In genomic region chr2:222842517-222843174, GRCh38 we compare ENCODE assay signal across 11 cellular contexts. TPM values are rescaled to one million over a fixed set of nuclear protein-coding genes. Genes with fewer than 3 reads are reported as not detected.
DNase-seq lines count a peak whose midpoint lies in the region; ATAC-seq lines count a peak whose summit lies in the region.
"Had no signal": no experiment of that assay in that cellular context is flagged by ENCODE, and none has a peak within 500 bp of the region (broad histone marks: within the 10 kb centered on the region; RNA-seq: fewer than 3 reads in every experiment).

No MANE protein-coding gene starts in this region.

- H3K4me3 ChIP-seq in neuron (ENCODE audit: low read length), result no peak overlapping the region
- H3K4me3 ChIP-seq in MG63, result no peak overlapping the region

- DNase-seq in GF-D8 (lab: John Stamatoyannopoulos, UW) (peak; percentile 14), NCI-H146 (lab: John Stamatoyannopoulos, UW) (peak; percentile 5), caudate nucleus (lab: John Stamatoyannopoulos, UW) (no peak), MG63 (no peak)
- DNase-seq in naive thymus-derived CD8-positive, alpha-beta T cell, result no peak
- DNase-seq: activated CD8-positive, alpha-beta T cell treated with anti-CD3 and anti-CD28 coated beads for 36 hours had no signal

- H3K4me1 ChIP-seq in neuron (ENCODE audit: insufficient read depth, low read length), result no peaks in the 10 kb centered on the region

- H3K27me3 ChIP-seq in neuron (ENCODE audit: insufficient read depth, low read length) (no peaks in the 10 kb centered on the region), MG63 (no peaks in the 10 kb centered on the region)

- ATAC-seq in naive thymus-derived CD8-positive, alpha-beta T cell, result no peak
- no peak for ATAC-seq in GM21526 (IDR thresholded peaks at IDR 0.05; ENCODE audit: low FRiP score, unreplicated experiment)
- ATAC-seq: activated CD8-positive, alpha-beta T cell treated with anti-CD3 and anti-CD28 coated beads for 36 hours; Panc1 had no signal

- no peaks in the 10 kb centered on the region for H3K36me3 Mint-ChIP-seq in dendritic cell treated with granulocyte-macrophage colony-stimulating factor and Interleukin-4, amounts not matched to agents 40 ng/mL and 50 ng/mL, for 4 days (ENCODE audit: low read depth)
- peaks cover 0 to under 1% (median 0%) of the 10 kb centered on the region in 3 donors for H3K36me3 Mint-ChIP-seq in naive thymus-derived CD8-positive, alpha-beta T cell

- H3K4me3 Mint-ChIP-seq in dendritic cell treated with granulocyte-macrophage colony-stimulating factor and Interleukin-4, amounts not matched to agents 40 ng/mL and 50 ng/mL, for 4 days, result no peak overlapping the region
- no peak overlapping the region for H3K4me3 Mint-ChIP-seq in naive thymus-derived CD8-positive, alpha-beta T cell
- H3K4me3 Mint-ChIP-seq: activated CD8-positive, alpha-beta T cell treated with anti-CD3 and anti-CD28 coated beads for 36 hours; central memory CD8-positive, alpha-beta T cell had no signal

- H2AFZ ChIP-seq in neuron (ENCODE audit: low read depth, low read length), result peak overlapping the region; percentile 46

- H3K4me1 Mint-ChIP-seq in dendritic cell treated with granulocyte-macrophage colony-stimulating factor and Interleukin-4, amounts not matched to agents 40 ng/mL and 50 ng/mL, for 4 days (ENCODE audit: low read depth), result peaks cover 58% of the 10 kb centered on the region
- H3K4me1 Mint-ChIP-seq in naive thymus-derived CD8-positive, alpha-beta T cell, result peaks cover 3 to 14% (median 11%) of the 10 kb centered on the region in 4 donors
- H3K4me1 Mint-ChIP-seq: central memory CD8-positive, alpha-beta T cell had no signal

- H3K9me3 ChIP-seq in neuron (ENCODE audit: low read length), result no peaks in the 10 kb centered on the region
- H3K9me3 ChIP-seq in MG63, result no peaks in the 10 kb centered on the region

- H3K36me3 ChIP-seq in neuron (ENCODE audit: insufficient read depth, low read length) (no peaks in the 10 kb centered on the region), MG63 (no peaks in the 10 kb centered on the region)

- no peaks in the 10 kb centered on the region for H3K27me3 Mint-ChIP-seq in dendritic cell treated with granulocyte-macrophage colony-stimulating factor and Interleukin-4, amounts not matched to agents 40 ng/mL and 50 ng/mL, for 4 days
- peaks cover 0 to 12% (median 3%) of the 10 kb centered on the region in 5 donors for H3K27me3 Mint-ChIP-seq in naive thymus-derived CD8-positive, alpha-beta T cell

- no peak overlapping the region for H3K27ac ChIP-seq in caudate nucleus (ENCODE audit: low read depth, low read length)

- POLR2A ChIA-PET in naive thymus-derived CD8-positive, alpha-beta T cell (lab: Charles Lee), result no interaction called here

- intact Hi-C loops in dendritic cell treated with granulocyte-macrophage colony-stimulating factor and Interleukin-4, amounts not matched to agents 40 ng/mL and 50 ng/mL, for 4 days (cut with micrococcal nuclease), result loop anchor here (5.0 kb wide), 1 partner anchor 35 kb away; no protein-coding TSS in a partner anchor

- no peaks in the 10 kb centered on the region for H3K9me3 Mint-ChIP-seq in dendritic cell treated with granulocyte-macrophage colony-stimulating factor and Interleukin-4, amounts not matched to agents 40 ng/mL and 50 ng/mL, for 4 days
- no peaks in the 10 kb centered on the region for H3K9me3 Mint-ChIP-seq in naive thymus-derived CD8-positive, alpha-beta T cell
- H3K9me3 Mint-ChIP-seq: activated CD8-positive, alpha-beta T cell treated with anti-CD3 and anti-CD28 coated beads for 36 hours; central memory CD8-positive, alpha-beta T cell had no signal

- H3K27ac Mint-ChIP-seq in dendritic cell treated with granulocyte-macrophage colony-stimulating factor and Interleukin-4, amounts not matched to agents 40 ng/mL and 50 ng/mL, for 4 days, result peak overlapping the region; percentile 91
- peak overlapping the region in 1 of 10 donors; percentile 0 for H3K27ac Mint-ChIP-seq in naive thymus-derived CD8-positive, alpha-beta T cell
- H3K27ac Mint-ChIP-seq: activated CD8-positive, alpha-beta T cell treated with anti-CD3 and anti-CD28 coated beads for 36 hours had no signal

RNA-seq across cellular contexts. Expression of gene ACSL3, which starts 18.2 kb away (rescaled TPM):
- 10 to 100 TPM; 37.8 to 43.1 TPM for total RNA-seq in naive thymus-derived CD8-positive, alpha-beta T cell
- polyA plus RNA-seq in naive thymus-derived CD8-positive, alpha-beta T cell, result 10 to 100 TPM; 27.8 to 32.5 (median 31.2) TPM
- 96.2 and 203 TPM in 2 replicates for total RNA-seq in MG63 (2014; rRNA removed; shearing (Covaris generic); ENCODE audit: low replicate concordance)

Comparison
In these comparisons a context has a peak if more than half of its experiments do, and no peak if none do; other contexts are left out.
1. DNase-seq: peak in GF-D8 (single experiment) and NCI-H146 (single experiment); none in naive thymus-derived CD8-positive, alpha-beta T cell (0 of 10), caudate nucleus (0 of 61) and MG63 (single experiment).